ENCODE assay signal across 17 cellular contexts in genomic region chr1:18784523-18784833, GRCh38.
DNase-seq lines count a peak whose midpoint lies in the region; ATAC-seq, FAIRE-seq and TF ChIP-seq lines count a peak whose summit lies in the region.
"Had no signal": no experiment of that assay in that cellular context is flagged by ENCODE, and none has a peak within 500 bp of the region (broad histone marks: within the 10 kb centered on the region; RNA-seq: fewer than 3 reads in every experiment).

No MANE protein-coding gene starts in this region.

- WGBS in ectodermal cell, 2 experiments = 65 to 66% methylated on average over 13 of the region's 13 CpGs
- 66 to 71% methylated on average over 9 to 13 of the region's 13 CpGs for whole genome bisulfite sequencing in mesodermal cell (ENCODE audit: insufficient coverage in 2 of 2), 2 experiments
- 27 to 77% (median 44%) methylated on average over 10 to 13 of the region's 13 CpGs for WGBS in psoas muscle, 3 donors

- no peaks in the 10 kb centered on the region for H3K36me3 Mint-ChIP-seq in Caco-2 (ENCODE audit: insufficient read depth, unreplicated experiment)
- H3K36me3 Mint-ChIP-seq: CD4-positive, CD25-positive, alpha-beta regulatory T cell; IgD-negative memory B cell had no signal

- DNase-seq in psoas muscle (no peak), GM12892 (ENCODE audit: insufficient read length) (no peak), Caco-2 (no peak)
- DNase-seq: ACHN; CD4-positive, CD25-positive, alpha-beta regulatory T cell; DMS79 treated with DMSO at 0.1 percent for 48 hours; GDM1; NCI-H1436; NCI-H2029 treated with DMSO at 0.1 percent for 48 hours; NCI-H524; SIG-M5 had no signal

- peaks cover 10% of the 10 kb centered on the region for H3K27me3 Mint-ChIP-seq in Caco-2 (ENCODE audit: insufficient read depth, unreplicated experiment)

- TF ChIP-seq CTCF in psoas muscle (IDR thresholded peaks at IDR 0.05) (no peak), Caco-2 (IDR thresholded peaks at IDR 0.05; ENCODE audit: insufficient read depth in 1 of 2, low read depth in 1 of 2, low read length in 1 of 2, severe bottlenecking in 1 of 2, unreplicated experiment in 1 of 2) (no peak)

- H3K27ac Mint-ChIP-seq in Caco-2 (ENCODE audit: unreplicated experiment) = no peak overlapping the region
- H3K27ac Mint-ChIP-seq: CD4-positive, CD25-positive, alpha-beta regulatory T cell; IgD-negative memory B cell had no signal

- no peaks in the 10 kb centered on the region for H3K4me1 Mint-ChIP-seq in Caco-2 (ENCODE audit: low read depth, unreplicated experiment)
- H3K4me1 Mint-ChIP-seq: CD4-positive, CD25-positive, alpha-beta regulatory T cell; IgD-negative memory B cell had no signal

- BruUV-seq in Caco-2 (replicated peaks; lab: Mats Ljungman, UMichigan) = no TSS peak

- H3K9me3 ChIP-seq in HUES6 (ENCODE audit: control insufficient read depth, insufficient read depth, low read depth, low read length) = no peaks in the 10 kb centered on the region
- H3K9me3 ChIP-seq in ectodermal cell (ENCODE audit: control insufficient read depth, low read length) = no peaks in the 10 kb centered on the region
- peaks cover 4% of the 10 kb centered on the region for H3K9me3 ChIP-seq in mesodermal cell (ENCODE audit: control insufficient read depth, low read length)
- no peaks in the 10 kb centered on the region for H3K9me3 ChIP-seq in psoas muscle
- no peaks in the 10 kb centered on the region for H3K9me3 ChIP-seq in Caco-2

- CTCF ChIA-PET in Caco-2 (lab: Charles Lee) = no interaction called here

- no peaks in the 10 kb centered on the region for H3K9me3 Mint-ChIP-seq in Caco-2 (ENCODE audit: unreplicated experiment)
- H3K9me3 Mint-ChIP-seq: CD4-positive, CD25-positive, alpha-beta regulatory T cell had no signal

- no peak for TF ChIP-seq POLR2A in GM12892 (IDR thresholded peaks at IDR 0.05; ENCODE audit: low read depth, low read length)

- H3K9ac ChIP-seq in HUES6 (ENCODE audit: low read length) = no peak overlapping the region

- H3K27ac ChIP-seq in HUES6 (ENCODE audit: low read depth, low read length) (no peak overlapping the region), ectodermal cell (ENCODE audit: insufficient read depth, low read depth, low read length, poor library complexity, severe bottlenecking) (no peak overlapping the region), mesodermal cell (ENCODE audit: low read depth, low read length, severe bottlenecking) (no peak overlapping the region), psoas muscle (no peak overlapping the region)

- no peak overlapping the region for H3K4me3 Mint-ChIP-seq in Caco-2 (ENCODE audit: unreplicated experiment)
- H3K4me3 Mint-ChIP-seq: CD4-positive, CD25-positive, alpha-beta regulatory T cell; IgD-negative memory B cell had no signal

- FAIRE-seq in GM12892 (lab: Jason Lieb, UNC) = no peak
- FAIRE-seq: GM19239 had no signal

- H3K36me3 ChIP-seq in HUES6 (ENCODE audit: control insufficient read depth, insufficient read depth, low read length) = no peaks in the 10 kb centered on the region
- no peaks in the 10 kb centered on the region for H3K36me3 ChIP-seq in ectodermal cell (ENCODE audit: control insufficient read depth, insufficient read depth, low read length)
- H3K36me3 ChIP-seq in mesodermal cell (ENCODE audit: control insufficient read depth, insufficient read depth, low read length) = no peaks in the 10 kb centered on the region
- H3K36me3 ChIP-seq in psoas muscle (ENCODE audit: insufficient read depth in 1 of 2, low read depth in 1 of 2) = no peaks in the 10 kb centered on the region
- H3K36me3 ChIP-seq in Caco-2 (ENCODE audit: control insufficient read depth, insufficient read depth, low read length) = no peaks in the 10 kb centered on the region

- POLR2A ChIA-PET in Caco-2 (lab: Charles Lee) = no interaction called here

- intact Hi-C loops in psoas muscle (cut with DNase I) (no loop called here), Caco-2 (cut with micrococcal nuclease; ENCODE audit: unreplicated experiment) (no loop called here)

- H3K27me3 ChIP-seq in HUES6 (ENCODE audit: control insufficient read depth, insufficient read depth, low read length) = 0 out of 2 replicates have a peak, but pooled peaks cover 4% of the 10 kb centered on the region
- H3K27me3 ChIP-seq in ectodermal cell (ENCODE audit: control insufficient read depth, insufficient read depth, low read length, poor library complexity, severe bottlenecking) = no peaks in the 10 kb centered on the region
- peaks cover 0 to 38% (median 0%) of the 10 kb centered on the region in 3 donors for H3K27me3 ChIP-seq in psoas muscle (ENCODE audit: insufficient read depth in 3 of 3, low read length in 2 of 3)
- no peaks in the 10 kb centered on the region; the same call in 1 of the 2 replicates for H3K27me3 ChIP-seq in Caco-2 (replicated peaks; ENCODE audit: control insufficient read depth, insufficient read depth, low read length)

- no peak for ATAC-seq in psoas muscle
- ATAC-seq in HG03045 (IDR thresholded peaks at IDR 0.05; ENCODE audit: unreplicated experiment) = no peak

- H3K4me3 ChIP-seq in HUES6 (ENCODE audit: low read depth, low read length) (peak overlapping the region; percentile 52), ectodermal cell (ENCODE audit: insufficient read depth, low read depth, low read length) (peak overlapping the region; percentile 10), mesodermal cell (ENCODE audit: extremely low read depth, insufficient read depth, low read length, poor library complexity, severe bottlenecking) (peak overlapping the region; percentile 16), psoas muscle (peak overlapping the region; percentile 4), Caco-2 (ENCODE audit: low read depth, low read length) (no peak overlapping the region)

- peaks cover 12% of the 10 kb centered on the region for H3K4me1 ChIP-seq in HUES6 (ENCODE audit: control insufficient read depth, insufficient read depth, low read length)
- H3K4me1 ChIP-seq in ectodermal cell (ENCODE audit: control insufficient read depth, insufficient read depth, low read length) = no peaks in the 10 kb centered on the region
- H3K4me1 ChIP-seq in mesodermal cell (ENCODE audit: control insufficient read depth, insufficient read depth, low read length, poor library complexity, severe bottlenecking) = no peaks in the 10 kb centered on the region
- H3K4me1 ChIP-seq in psoas muscle = no peaks in the 10 kb centered on the region
- H3K4me1 ChIP-seq in Caco-2 = no peaks in the 10 kb centered on the region
